18 cellular contexts compared by ENCODE assay signal in the genomic region with DNA sequence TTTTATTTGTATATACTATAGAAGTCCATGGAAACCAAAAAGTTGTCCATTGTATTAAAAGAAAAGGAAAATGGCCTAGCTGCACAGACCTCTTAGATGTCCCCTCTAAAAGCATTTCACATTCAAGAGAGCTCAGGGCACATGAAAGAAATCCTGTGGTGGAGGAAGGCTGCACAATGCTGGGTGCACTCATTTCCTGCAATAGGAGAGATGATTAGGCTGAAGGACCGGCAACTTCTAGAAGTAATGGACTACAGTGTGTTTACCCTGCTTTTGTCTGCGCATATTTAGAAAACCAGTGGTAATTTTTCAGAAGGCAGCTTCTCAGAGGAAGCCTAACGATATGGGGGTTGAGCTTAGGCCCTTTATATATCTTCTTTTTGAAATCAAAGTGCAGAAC. TPM values are rescaled to one million over a fixed set of nuclear protein-coding genes. Genes with fewer than 3 reads are reported as not detected.
A peak's percentile ranks its signal among the peaks of the same experiment; 100 is the strongest.
DNase-seq lines count a peak whose midpoint lies in the region; ATAC-seq and TF ChIP-seq lines count a peak whose summit lies in the region.
"Had no signal": no experiment of that assay in that cellular context is flagged by ENCODE, and none has a peak within 500 bp of the region (broad histone marks: within the 10 kb centered on the region; RNA-seq: fewer than 3 reads in every experiment).

No MANE protein-coding gene starts in this region.

- 84 to 88% methylated on average over 3 of the region's 3 CpGs for WGBS in sigmoid colon, 2 donors

- peak overlapping the region; percentile 13 for H3K4me3 Mint-ChIP-seq in natural killer cell
- H3K4me3 Mint-ChIP-seq: CD4-positive, alpha-beta T cell had no signal

- no peak overlapping the region for H3K4me3 ChIP-seq in sigmoid colon
- no peak overlapping the region for H3K4me3 ChIP-seq in lower lobe of right lung
- H3K4me3 ChIP-seq: Peyer's patch, SK-N-MC had no signal

- H3K27ac ChIP-seq in sigmoid colon (peak overlapping the region in 3 of 4 donors; percentile 48 to 77 (median 65)), lower lobe of right lung (no peak overlapping the region)
- H3K27ac ChIP-seq: Peyer's patch, SK-N-MC had no signal

- ATAC-seq in natural killer cell (peak in 1 of 3 donors; percentile 19), HG02763 (IDR thresholded peaks at IDR 0.05; ENCODE audit: unreplicated experiment) (no peak), lower lobe of right lung (no peak)
- ATAC-seq: Right ventricle myocardium inferior had no signal

- H3K36me3 Mint-ChIP-seq in natural killer cell, result no peaks in the 10 kb centered on the region

- intact Hi-C loops in natural killer cell (cut with micrococcal nuclease) (loop anchor here (10.0 kb wide), 1 partner anchor 53 kb away; no protein-coding TSS in a partner anchor), sigmoid colon (cut with DNase I) (no loop called here), lower lobe of right lung (cut with DNase I) (no loop called here)

- H3K27me3 ChIP-seq in sigmoid colon (no peaks in the 10 kb centered on the region), lower lobe of right lung (ENCODE audit: low read depth) (no peaks in the 10 kb centered on the region)
- H3K27me3 ChIP-seq: BE2C, Peyer's patch had no signal

- peak in 2 of 3 experiments; percentile 28 to 36 for DNase-seq in NCI-H1417 (lab: John Stamatoyannopoulos, UW)
- DNase-seq in NCI-H1417 treated with DMSO at 0.1 percent for 48 hours (lab: John Stamatoyannopoulos, UW), result no peak
- peak; percentile 49 for DNase-seq in NCI-H69 (lab: John Stamatoyannopoulos, UW)
- DNase-seq in natural killer cell, result no peak
- DNase-seq in sigmoid colon, result no peak
- DNase-seq in retina, result no peak
- DNase-seq in lower lobe of right lung, result no peak
- DNase-seq: 8988T; BE2C; CD4-positive, alpha-beta T cell; DMS53; H7; KBM-7; NCI-H510A; Peyer's patch had no signal

- H3K36me3 ChIP-seq in sigmoid colon (no peaks in the 10 kb centered on the region), lower lobe of right lung (no peaks in the 10 kb centered on the region)
- H3K36me3 ChIP-seq: BE2C, Peyer's patch had no signal

- H3K9me3 ChIP-seq in sigmoid colon, result no peaks in the 10 kb centered on the region
- H3K9me3 ChIP-seq in lower lobe of right lung, result no peaks in the 10 kb centered on the region
- H3K9me3 ChIP-seq: BE2C, Peyer's patch had no signal

- peaks cover 0 to 79% (median 46%) of the 10 kb centered on the region in 4 donors for H3K4me1 ChIP-seq in sigmoid colon
- no peaks in the 10 kb centered on the region for H3K4me1 ChIP-seq in lower lobe of right lung
- H3K4me1 ChIP-seq: Peyer's patch had no signal

- H3K4me1 Mint-ChIP-seq in natural killer cell, result peaks cover 66 to 70% of the 10 kb centered on the region in 2 donors

- TF ChIP-seq EP300 in sigmoid colon (IDR thresholded peaks at IDR 0.05), result no peak

- no peaks in the 10 kb centered on the region for H3K27me3 Mint-ChIP-seq in natural killer cell (ENCODE audit: low read depth in 2 of 2)
- H3K27me3 Mint-ChIP-seq: CD4-positive, alpha-beta T cell had no signal

- peak overlapping the region; percentile 73 to 77 for H3K27ac Mint-ChIP-seq in natural killer cell
- H3K27ac Mint-ChIP-seq: CD4-positive, alpha-beta T cell had no signal

- TF ChIP-seq POLR2A in sigmoid colon (IDR thresholded peaks at IDR 0.05), result no peak

- TF ChIP-seq CTCF in natural killer cell (IDR thresholded peaks at IDR 0.05), result no peak
- TF ChIP-seq CTCF in sigmoid colon (IDR thresholded peaks at IDR 0.05), result no peak
- no peak for TF ChIP-seq CTCF in lower lobe of right lung (IDR thresholded peaks at IDR 0.05)

- peaks cover 0 to 2% of the 10 kb centered on the region in 2 donors for H3K9me3 Mint-ChIP-seq in natural killer cell
- H3K9me3 Mint-ChIP-seq: CD4-positive, alpha-beta T cell had no signal

RNA-seq across cellular contexts. Expression of a gene that starts 25.4 kb away (rescaled TPM):
- total RNA-seq in natural killer cell (10 to 100 TPM; 52.6 to 73.2 (median 52.9) TPM), sigmoid colon (10 to 100 TPM; 33.2 to 50.2 (median 35.7) TPM), lower lobe of right lung (14.9 TPM)
- 1 to 10 TPM; 1.2 to 4.3 (median 1.4) TPM for polyA plus RNA-seq in sigmoid colon

Comparison
In these comparisons a context has a peak if more than half of its experiments do, and no peak if none do; other contexts are left out.
1. DNase-seq: peak in NCI-H1417 (2 of 3) and NCI-H69 (single experiment); none in NCI-H1417 treated with DMSO at 0.1 percent for 48 hours (single experiment), natural killer cell (single experiment), sigmoid colon (single experiment), retina (single experiment) and lower lobe of right lung (single experiment).